In genomic region chr19:53865918-53866696, GRCh38 we compare ENCODE assay signal across 8 cellular contexts. TPM values are rescaled to one million over a fixed set of nuclear protein-coding genes. Genes with fewer than 3 reads are reported as not detected.
DNase-seq lines count a peak whose midpoint lies in the region; ATAC-seq, FAIRE-seq and TF ChIP-seq lines count a peak whose summit lies in the region.

No MANE protein-coding gene starts in this region.

- H3K4me3 Mint-ChIP-seq in H9 (peak overlapping the region; percentile 88 to 92), MCF 10A (ENCODE audit: unreplicated experiment) (peak overlapping the region; percentile 97)

- WGBS in A549 (ENCODE audit: missing lambda C conversion rate), result 2% methylated on average over 44 of the region's 46 CpGs
- WGBS in H9 (ENCODE audit: extremely low coverage, insufficient read length, low lambda C conversion rate), result no CpG with 5 or more reads among the region's 46 CpGs

- H4K91ac ChIP-seq in H9 (ENCODE audit: insufficient read length, low read depth, low read length), result peak overlapping the region; percentile 1

- ATAC-seq in A549, result peak; percentile 46 to 57
- no peak for ATAC-seq in GM19455 (IDR thresholded peaks at IDR 0.05; ENCODE audit: unreplicated experiment)

- CTCF ChIA-PET in A549 (lab: Yijun Ruan, JAX), result interaction anchor here (0.8 to 3.6 kb wide), 14 partner anchors 9 to 164 kb away, joined by 3 to 22 read pairs (median 4); partner anchors contain the start of gene PRKCG
- CTCF ChIA-PET in MCF 10A (lab: Yijun Ruan, JAX), result interaction anchor here (0.6 to 3.3 kb wide), 3 partner anchors 13 to 23 kb away, joined by 3 to 15 read pairs (median 3); no protein-coding TSS in a partner anchor

- H2BK120ac ChIP-seq in H9 (ENCODE audit: low read depth, low read length, poor library complexity, severe bottlenecking), result peak overlapping the region; percentile 99

- peaks cover 2% of the 10 kb centered on the region; the same call in 1 of the 2 replicates for H3K79me2 ChIP-seq in H9 (ENCODE audit: insufficient read depth, low read length)

- no peak overlapping the region for H2AFZ ChIP-seq in H9 (ENCODE audit: low read length)

- H3K27ac Mint-ChIP-seq in H9 (peak overlapping the region; percentile 99 to 100 (median 100)), MCF 10A (ENCODE audit: low read depth, unreplicated experiment) (peak overlapping the region; percentile 100)

- H3K23ac ChIP-seq in H9 (ENCODE audit: insufficient read length, low read depth, low read length), result no peak overlapping the region

- FAIRE-seq in A549 (lab: Jason Lieb, UNC), result peak; percentile 59

- TF ChIP-seq CTCF in A549 (IDR thresholded peaks at IDR 0.05), result no peak
- TF ChIP-seq CTCF in H9 (conservative IDR thresholded peaks at IDR 0.05), result no peak
- TF ChIP-seq CTCF in MCF 10A (IDR thresholded peaks at IDR 0.05; ENCODE audit: unreplicated experiment), result no peak

- peak overlapping the region; percentile 99 for H3K14ac ChIP-seq in H9 (ENCODE audit: insufficient read depth, low read length)

- no peak overlapping the region for H2BK15ac ChIP-seq in H9 (ENCODE audit: low read depth, low read length)

- peak overlapping the region; percentile 99 for H3K18ac ChIP-seq in H9 (ENCODE audit: insufficient read length, low read depth, low read length)

- DNase-seq in A549 (ENCODE audit: low read depth in 1 of 2, low spot score in 1 of 2) (peak; percentile 78 to 92), H9 (peak; percentile 78), T-helper 9 cell (peak; percentile 70), MCF 10A (ENCODE audit: unreplicated experiment) (peak; percentile 62), Kasumi-1 (lab: John Stamatoyannopoulos, UW) (no peak)

- no TSS peak for BruUV-seq in MCF 10A (replicated peaks; lab: Mats Ljungman, UMichigan)

- no peak overlapping the region for H2BK20ac ChIP-seq in H9 (ENCODE audit: low read depth, low read length, poor library complexity, severe bottlenecking)

- H3K9me3 ChIP-seq in A549 (no peaks in the 10 kb centered on the region), H9 (ENCODE audit: control insufficient read depth, low read depth, low read length) (no peaks in the 10 kb centered on the region), iPS-15b (ENCODE audit: control insufficient read depth, insufficient read depth, low read length) (no peaks in the 10 kb centered on the region)

- TF ChIP-seq RAD21 in A549 (conservative IDR thresholded peaks at IDR 0.05 in 1 of 2, IDR thresholded peaks at IDR 0.05 in 1 of 2), result no peak

- H3K79me1 ChIP-seq in H9 (ENCODE audit: insufficient read depth, low read depth, low read length, poor library complexity, severe bottlenecking), result no peaks in the 10 kb centered on the region

- H3K9me3 Mint-ChIP-seq in H9, result no peaks in the 10 kb centered on the region
- H3K9me3 Mint-ChIP-seq in MCF 10A (ENCODE audit: unreplicated experiment), result no peaks in the 10 kb centered on the region

- no peak overlapping the region for H4K8ac ChIP-seq in H9 (replicated peaks; ENCODE audit: insufficient read length, low read depth, low read length)

- H3K27ac ChIP-seq in A549, result peak overlapping the region; percentile 94
- peak overlapping the region; percentile 96 for H3K27ac ChIP-seq in H9 (ENCODE audit: insufficient read length, low read depth, low read length)
- H3K27ac ChIP-seq in rectal smooth muscle tissue (ENCODE audit: low read depth, low read length), result peak overlapping the region; percentile 99

- no peak overlapping the region for H3T11ph ChIP-seq in H9 (ENCODE audit: low read length)

- H3K27me3 ChIP-seq in H9 (ENCODE audit: insufficient read depth, low read length) (no peaks in the 10 kb centered on the region), iPS-15b (ENCODE audit: control insufficient read depth, insufficient read depth, low read length) (no peaks in the 10 kb centered on the region), rectal smooth muscle tissue (ENCODE audit: control insufficient read depth, insufficient read depth, low read length) (no peaks in the 10 kb centered on the region)

- TF ChIP-seq EP300 in A549 (IDR thresholded peaks at IDR 0.05), result no peak

- H4K5ac ChIP-seq in H9 (ENCODE audit: insufficient read length, low read depth, low read length), result no peak overlapping the region

- H3K4me1 Mint-ChIP-seq in H9, result peaks cover 20 to 28% of the 10 kb centered on the region in 2 experiments
- H3K4me1 Mint-ChIP-seq in MCF 10A (ENCODE audit: insufficient read depth, unreplicated experiment), result peaks cover 16% of the 10 kb centered on the region

- H3K4me1 ChIP-seq in A549 (peaks cover 34% of the 10 kb centered on the region), H9 (ENCODE audit: insufficient read depth, low read length) (peaks cover 2% of the 10 kb centered on the region; the same call in 1 of the 2 replicates), iPS-15b (ENCODE audit: control insufficient read depth, insufficient read depth, low read length) (peaks cover 4% of the 10 kb centered on the region), rectal smooth muscle tissue (ENCODE audit: control insufficient read depth, insufficient read depth, low read length) (peaks cover 12% of the 10 kb centered on the region)

- H2BK5ac ChIP-seq in H9 (ENCODE audit: insufficient read length, low read length), result peak overlapping the region; percentile 77

- peak overlapping the region; percentile 93; the same call in 1 of the 2 replicates for H3K4ac ChIP-seq in H9 (ENCODE audit: low read depth, low read length)

- H2BK12ac ChIP-seq in H9 (ENCODE audit: insufficient read length, low read depth, low read length), result no peak overlapping the region

- H3K36me3 ChIP-seq in iPS-15b (ENCODE audit: control insufficient read depth, insufficient read depth, low read length), result peaks cover 1% of the 10 kb centered on the region
- no peaks in the 10 kb centered on the region for H3K36me3 ChIP-seq in rectal smooth muscle tissue (ENCODE audit: control insufficient read depth, insufficient read depth, low read length)

- intact Hi-C loops in MCF 10A (cut with micrococcal nuclease), result loop anchor here (5.0 to 10.0 kb wide), 2 partner anchors 239 to 336 kb away; partner anchors contain the start of genes NDUFA3, OSCAR and RPS9

- H2AK5ac ChIP-seq in H9 (ENCODE audit: insufficient read length, low read length), result peak overlapping the region; percentile 18

- peaks cover 15% of the 10 kb centered on the region for H3K23me2 ChIP-seq in H9 (ENCODE audit: insufficient read length, low read depth, low read length, poor library complexity, severe bottlenecking)

- POLR2A ChIA-PET in A549 (lab: Yijun Ruan, JAX) (interaction anchor here (0.6 to 4.2 kb wide), 20 partner anchors 10 to 583 kb away, joined by 3 to 54 read pairs (median 4); partner anchors contain the start of genes CNOT3, LENG8, MBOAT7 and PRKCG), MCF 10A (lab: Yijun Ruan, JAX) (no interaction called here)

- H3K36me3 Mint-ChIP-seq in H9 (ENCODE audit: insufficient read depth in 1 of 3, low read depth in 3 of 3), result peaks cover 6 to 8% (median 7%) of the 10 kb centered on the region in 3 experiments; a peak in 6 of 7 replicates
- H3K36me3 Mint-ChIP-seq in MCF 10A (ENCODE audit: insufficient read depth, unreplicated experiment), result peaks cover 9% of the 10 kb centered on the region

- H3K4me3 ChIP-seq in A549 (peak overlapping the region; percentile 69), iPS-15b (ENCODE audit: low read depth, low read length) (peak overlapping the region; percentile 79), rectal smooth muscle tissue (ENCODE audit: low read length) (peak overlapping the region; percentile 72)

- H3K27me3 Mint-ChIP-seq in H9 (ENCODE audit: low read depth), result peaks cover 12% of the 10 kb centered on the region
- H3K27me3 Mint-ChIP-seq in MCF 10A (ENCODE audit: insufficient read depth, unreplicated experiment), result no peaks in the 10 kb centered on the region

- peak; percentile 79 for TF ChIP-seq POLR2A in A549 (IDR thresholded peaks at IDR 0.05; ENCODE audit: low read length)

- peak overlapping the region; percentile 86 for H3K9ac ChIP-seq in H9 (ENCODE audit: extremely low read depth, insufficient read length, low read length)
- peak overlapping the region; percentile 32 for H3K9ac ChIP-seq in iPS-15b (ENCODE audit: low read depth, low read length)
- peak overlapping the region; percentile 27 for H3K9ac ChIP-seq in rectal smooth muscle tissue (ENCODE audit: low read length)

- no peaks in the 10 kb centered on the region for H4K20me1 ChIP-seq in H9 (ENCODE audit: control insufficient read depth, insufficient read depth, insufficient read length)

- peak overlapping the region; percentile 93 for H3K4me2 ChIP-seq in A549
- H3K4me2 ChIP-seq in H9 (ENCODE audit: insufficient read depth, insufficient read length, low read length), result peak overlapping the region; percentile 63

- no peak overlapping the region for H3K56ac ChIP-seq in H9 (ENCODE audit: insufficient read length, low read depth, low read length)

RNA-seq across cellular contexts. Expression of gene MYADM, which starts 1.6 kb away (rescaled TPM):
- polyA plus RNA-seq in A549 (2011; rRNA removed) (37.7 and 56.1 TPM in 2 replicates), A549 (2017; fragmentation: RNase III; extraction: RNeasy Plus Mini Kit Qiagen cat#74134 plus additional on column Dnase treatment) (90.4 to 103 TPM (median 90.7 TPM) in 3 replicates)
- polyA plus RNA-seq in A549 (2012; cell fraction: cytosol; rRNA removed), result 83.9 and 158 TPM in 2 replicates
- 385 and 422 TPM in 2 replicates for polyA plus RNA-seq in A549 (2012; cell fraction: nucleus; rRNA removed)
- polyA minus RNA-seq in A549 (2011; rRNA and poly(A)+ RNA removed), result 50.8 and 63.0 TPM in 2 replicates
- total RNA-seq in H9 (2021) (116 and 123 TPM in 2 replicates), MCF 10A (2022) (39.0 and 43.3 TPM in 2 replicates)

RNA-seq across cellular contexts. Expression of gene PRKCG, which starts 15.9 kb away (rescaled TPM):
- polyA plus RNA-seq in A549 (2011; rRNA removed) (0.61 and 0.79 TPM in 2 replicates), A549 (2017; fragmentation: RNase III; extraction: RNeasy Plus Mini Kit Qiagen cat#74134 plus additional on column Dnase treatment) (0.81 to 0.96 TPM (median 0.81 TPM) in 3 replicates)
- polyA plus RNA-seq in A549 (2012; cell fraction: cytosol; rRNA removed), result 1.2 and 1.3 TPM in 2 replicates
- 8.9 and 9.2 TPM in 2 replicates for polyA plus RNA-seq in A549 (2012; cell fraction: nucleus; rRNA removed)
- 1.5 and 2.6 TPM in 2 replicates for polyA minus RNA-seq in A549 (2011; rRNA and poly(A)+ RNA removed)
- total RNA-seq in H9 (2021) (7.1 and 8.8 TPM in 2 replicates), MCF 10A (2022) (not detected in 2 replicates)

RNA-seq across cellular contexts. Expression of gene NLRP12, which starts 42.0 kb away (rescaled TPM):
- 0.03 and 0.04 TPM in 2 replicates for polyA plus RNA-seq in A549 (2011; rRNA removed)
- 0.01 and 0.03 TPM in 2 replicates for polyA plus RNA-seq in A549 (2012; cell fraction: cytosol; rRNA removed)
- 0.01 TPM in 1 of 2 replicates, not detected in the other for polyA plus RNA-seq in A549 (2012; cell fraction: nucleus; rRNA removed)
- polyA plus RNA-seq in A549 (2017; fragmentation: RNase III; extraction: RNeasy Plus Mini Kit Qiagen cat#74134 plus additional on column Dnase treatment), result 0.03 TPM in 1 of 3 replicates, not detected in the others
- 0.25 TPM in 1 of 2 replicates, not detected in the other for polyA minus RNA-seq in A549 (2011; rRNA and poly(A)+ RNA removed)
- total RNA-seq in H9 (2021), result 3.6 and 4.0 TPM in 2 replicates
- total RNA-seq in MCF 10A (2022), result not detected in 2 replicates

RNA-seq across cellular contexts. Expression of gene CACNG7, which starts 43.0 kb away (rescaled TPM):
- polyA plus RNA-seq in A549 (2011; rRNA removed) (11.5 and 12.8 TPM in 2 replicates), A549 (2017; fragmentation: RNase III; extraction: RNeasy Plus Mini Kit Qiagen cat#74134 plus additional on column Dnase treatment) (6.3 to 7.6 TPM (median 6.8 TPM) in 3 replicates)
- polyA plus RNA-seq in A549 (2012; cell fraction: cytosol; rRNA removed), result 26.4 and 37.4 TPM in 2 replicates
- 33.7 and 37.2 TPM in 2 replicates for polyA plus RNA-seq in A549 (2012; cell fraction: nucleus; rRNA removed)
- 6.0 and 7.6 TPM in 2 replicates for polyA minus RNA-seq in A549 (2011; rRNA and poly(A)+ RNA removed)
- total RNA-seq in H9 (2021) (22.1 and 22.7 TPM in 2 replicates), MCF 10A (2022) (not detected in 2 replicates)

Comparison
In these comparisons a context has a peak if more than half of its experiments do, and no peak if none do; other contexts are left out.
1. DNase-seq: peak in A549 (2 of 2), H9 (single experiment), T-helper 9 cell (single experiment) and MCF 10A (single experiment); none in Kasumi-1 (0 of 2).
2. H3K9ac ChIP-seq: peak in every context shown above with its lines; median percentile 86 in H9; 32 in iPS-15b; 27 in rectal smooth muscle tissue.
3. Peak in every context shown above with its lines, with median percentiles within 50 percentile points of each other: H3K27ac ChIP-seq and H3K4me3 ChIP-seq.